1 cellular context compared by ENCODE assay signal in genomic region chr17:17536702-17537101, GRCh38.
TF ChIP-seq lines count a peak whose summit lies in the region.

No MANE protein-coding gene starts in this region.

TF ChIP-seq in IMR-90, 13 proteins besides CTCF, POLR2A, EP300 and RAD21 (continued from another document):
- TF ChIP-seq ELK1 (IDR thresholded peaks at IDR 0.05; ENCODE audit: borderline replicate concordance, low read depth, low read length) = no peak
- TF ChIP-seq CHD1 (IDR thresholded peaks at IDR 0.05; ENCODE audit: low read depth, low read length) = no peak
- no peak for TF ChIP-seq SMC3 (IDR thresholded peaks at IDR 0.05; ENCODE audit: low read depth, low read length)
- no peak for TF ChIP-seq USF2 (IDR thresholded peaks at IDR 0.05; ENCODE audit: low read depth, low read length)
- TF ChIP-seq FOS (IDR thresholded peaks at IDR 0.05; ENCODE audit: low read depth, low read length) = no peak
- TF ChIP-seq RCOR1 (IDR thresholded peaks at IDR 0.05; ENCODE audit: insufficient replicate concordance, low read length) = no peak
- no peak for TF ChIP-seq NFE2L2 (IDR thresholded peaks at IDR 0.05; ENCODE audit: low read depth, low read length)
- TF ChIP-seq MAZ (IDR thresholded peaks at IDR 0.05; ENCODE audit: borderline replicate concordance, low read depth, low read length) = no peak
- TF ChIP-seq MAFK (IDR thresholded peaks at IDR 0.05; ENCODE audit: low read depth, low read length) = no peak
